In genomic region chr5:126531543-126532120, GRCh38 we compare ENCODE assay signal across 15 cellular contexts.
A peak's percentile ranks its signal among the peaks of the same experiment; 100 is the strongest.
DNase-seq lines count a peak whose midpoint lies in the region; ATAC-seq, FAIRE-seq and TF ChIP-seq lines count a peak whose summit lies in the region.
"Had no signal": no experiment of that assay in that cellular context is flagged by ENCODE, and none has a peak within 500 bp of the region (broad histone marks: within the 10 kb centered on the region; RNA-seq: fewer than 3 reads in every experiment).

No MANE protein-coding gene starts in this region.

- FAIRE-seq in RCC 7860 (lab: Jason Lieb, UNC) = no peak
- FAIRE-seq: H1, keratinocyte had no signal

- H3K27ac ChIP-seq in mesenchymal stem cell (ENCODE audit: low read length, poor library complexity, severe bottlenecking) (no peak overlapping the region), suprapubic skin (peak overlapping the region; percentile 48)

- H2BK5ac ChIP-seq in mesenchymal stem cell (ENCODE audit: low read depth, low read length, poor library complexity, severe bottlenecking) = no peak overlapping the region

- no peak overlapping the region for H4K91ac ChIP-seq in mesenchymal stem cell (ENCODE audit: low read length)

- no peak overlapping the region for H2BK120ac ChIP-seq in mesenchymal stem cell (ENCODE audit: low read depth, low read length)

- no peak for TF ChIP-seq POLR2A in suprapubic skin (IDR thresholded peaks at IDR 0.05)

- H2BK15ac ChIP-seq in mesenchymal stem cell (ENCODE audit: low read depth, poor library complexity, severe bottlenecking) = no peak overlapping the region

- TF ChIP-seq CTCF in cardiac fibroblast (IDR thresholded peaks at IDR 0.05; ENCODE audit: low read depth, low read length) (no peak), suprapubic skin (IDR thresholded peaks at IDR 0.05) (no peak)

- no peak for TF ChIP-seq EP300 in suprapubic skin (IDR thresholded peaks at IDR 0.05)

- no peak overlapping the region for H3K18ac ChIP-seq in mesenchymal stem cell (ENCODE audit: low read depth in 1 of 2, low read length in 2 of 2)

- H3K4me1 ChIP-seq in mesenchymal stem cell (ENCODE audit: control insufficient read depth, insufficient read depth, low read depth, low read length) (peaks cover 4% of the 10 kb centered on the region), suprapubic skin (peaks cover 5% of the 10 kb centered on the region)

- DNase-seq in NCI-H69 (lab: John Stamatoyannopoulos, UW) (peak; percentile 64), cardiac fibroblast (ENCODE audit: low read depth in 2 of 2) (peak; percentile 43 to 66), mesenchymal stem cell (peak; percentile 29), suprapubic skin (ENCODE audit: low spot score in 2 of 2) (peak in 1 of 2 donors; percentile 21), RCC 7860 (ENCODE audit: low spot score) (no peak), NCI-H526 treated with DMSO at 0.1 percent for 48 hours (lab: John Stamatoyannopoulos, UW) (no peak)
- no peak for DNase-seq in activated CD4-positive, alpha-beta T cell treated with anti-CD3 and anti-CD28 coated beads for 1 hour
- DNase-seq: activated CD4-positive, alpha-beta T cell treated with anti-CD3 and anti-CD28 coated beads, Interleukin-2, amount 10 ng/mL, durations not matched to agents 7 days and 5 days; activated naive CD4-positive, alpha-beta T cell treated with anti-CD3 and anti-CD28 coated beads for 36 hours; DMS79 treated with DMSO at 0.1 percent for 48 hours; NCI-H187; SHP77 had no signal

- H3K27me3 ChIP-seq in mesenchymal stem cell (ENCODE audit: control insufficient read depth in 1 of 2, insufficient read depth in 1 of 2, low read length in 2 of 2) = no peaks in the 10 kb centered on the region
- no peaks in the 10 kb centered on the region for H3K27me3 ChIP-seq in suprapubic skin

- no peak overlapping the region for H4K8ac ChIP-seq in mesenchymal stem cell (ENCODE audit: low read length)

- H3K4me3 ChIP-seq in cardiac fibroblast (replicated peaks in 1 of 2; ENCODE audit: low read depth in 2 of 2, low read length in 2 of 2) = no peak overlapping the region
- H3K4me3 ChIP-seq in mesenchymal stem cell (ENCODE audit: insufficient read depth in 1 of 2, low read depth in 1 of 2, low read length in 2 of 2) = no peak overlapping the region
- no peak overlapping the region for H3K4me3 ChIP-seq in suprapubic skin

- H3K9me3 ChIP-seq in mesenchymal stem cell (ENCODE audit: control insufficient read depth, low read length) = no peaks in the 10 kb centered on the region
- no peaks in the 10 kb centered on the region for H3K9me3 ChIP-seq in suprapubic skin

- H2BK12ac ChIP-seq in mesenchymal stem cell (ENCODE audit: low read length in 2 of 2) = no peak overlapping the region

- H3K14ac ChIP-seq in mesenchymal stem cell (ENCODE audit: low read length in 2 of 2) = no peak overlapping the region

- WGBS in mesenchymal stem cell = 67% methylated on average over 3 of the region's 4 CpGs
- 50% methylated on average over 4 of the region's 4 CpGs for WGBS in suprapubic skin

- no peak overlapping the region for H3K4me2 ChIP-seq in mesenchymal stem cell (ENCODE audit: low read length, poor library complexity, severe bottlenecking)

- H3K79me1 ChIP-seq in mesenchymal stem cell (replicated peaks; ENCODE audit: low read length, poor library complexity, severe bottlenecking) = no peaks in the 10 kb centered on the region

- H3K4ac ChIP-seq in mesenchymal stem cell (ENCODE audit: low read depth in 1 of 2, low read length in 2 of 2) = no peak overlapping the region

- no peak for ATAC-seq in GM21526 (IDR thresholded peaks at IDR 0.05; ENCODE audit: low FRiP score, unreplicated experiment)

- no peak overlapping the region for H3K9ac ChIP-seq in mesenchymal stem cell (ENCODE audit: low read length)

- H3K36me3 ChIP-seq in mesenchymal stem cell (ENCODE audit: control insufficient read depth in 1 of 2, insufficient read depth in 2 of 2, low read depth in 1 of 2, low read length in 2 of 2) (no peaks in the 10 kb centered on the region), suprapubic skin (no peaks in the 10 kb centered on the region)

- H2AK5ac ChIP-seq in mesenchymal stem cell (ENCODE audit: low read length, severe bottlenecking) = no peak overlapping the region

- no peak overlapping the region for H3K23ac ChIP-seq in mesenchymal stem cell (ENCODE audit: low read length in 2 of 2)

- H2AFZ ChIP-seq in mesenchymal stem cell (ENCODE audit: low read depth, low read length) = no peak overlapping the region

Comparison
In these comparisons a context has a peak if more than half of its experiments do, and no peak if none do; other contexts are left out.
1. DNase-seq: peak in NCI-H69 (single experiment), cardiac fibroblast (2 of 2) and mesenchymal stem cell (single experiment); none in activated CD4-positive, alpha-beta T cell treated with anti-CD3 and anti-CD28 coated beads for 1 hour (single experiment), RCC 7860 (single experiment) and NCI-H526 treated with DMSO at 0.1 percent for 48 hours (single experiment).